ENCODE assay signal across 23 cellular contexts in genomic region chr11:34619062-34619516, GRCh38.
"Had no signal": no experiment of that assay in that cellular context is flagged by ENCODE, and none has a peak within 500 bp of the region (broad histone marks: within the 10 kb centered on the region; RNA-seq: fewer than 3 reads in every experiment).

No MANE protein-coding gene starts in this region.

- H3K4me3 ChIP-seq: dorsolateral prefrontal cortex, tibial nerve, vagina had no signal

- H3K27ac ChIP-seq: tibial nerve, vagina had no signal

- H3K4me1 ChIP-seq: vagina had no signal

- H3K36me3 ChIP-seq: tibial nerve, vagina had no signal

- H3K27me3 ChIP-seq: dorsolateral prefrontal cortex, vagina had no signal

- DNase-seq: activated B cell treated with CpG ODN at 0.5 μM for 24 hours; activated CD4-positive, alpha-beta memory T cell treated with anti-CD3 and anti-CD28 coated beads for 36 hours; activated CD4-positive, alpha-beta T cell treated with anti-CD3 and anti-CD28 coated beads for 4 hours; activated CD8-positive, alpha-beta memory T cell treated with anti-CD3 and anti-CD28 coated beads, Interleukin-2, amount 10 ng/mL, durations not matched to agents 7 days and 5 days; activated naive CD4-positive, alpha-beta T cell; activated naive CD8-positive, alpha-beta T cell treated with anti-CD3 and anti-CD28 coated beads for 36 hours; amniotic stem cell; caudate nucleus; dorsolateral prefrontal cortex; endodermal cell; foreskin melanocyte; glutamatergic neuron; hippocampal formation; midbrain; nephron progenitor cell; nucleus accumbens; posterior cingulate gyrus; retina; stimulated activated CD8-positive, alpha-beta memory T cell treated with anti-CD3 and anti-CD28 coated beads, Interleukin-4, amount 100 ng/mL, for 48 hours; stimulated activated naive CD8-positive, alpha-beta T cell treated with anti-CD3 and anti-CD28 coated beads, Interleukin-15, Interleukin-2, amounts not matched to agents 100 U/mL and 50 U/mL, for 24 hours had no signal

- ATAC-seq: activated CD8-positive, alpha-beta memory T cell treated with anti-CD3 and anti-CD28 coated beads, Interleukin-2, amount 10 ng/mL, durations not matched to agents 7 days and 5 days; left lobe of liver; stimulated activated naive CD8-positive, alpha-beta T cell treated with anti-CD3 and anti-CD28 coated beads, Interleukin-15, Interleukin-2, amounts not matched to agents 100 U/mL and 50 U/mL, for 24 hours had no signal
